ENCODE assay signal across 8 cellular contexts in the genomic region with DNA sequence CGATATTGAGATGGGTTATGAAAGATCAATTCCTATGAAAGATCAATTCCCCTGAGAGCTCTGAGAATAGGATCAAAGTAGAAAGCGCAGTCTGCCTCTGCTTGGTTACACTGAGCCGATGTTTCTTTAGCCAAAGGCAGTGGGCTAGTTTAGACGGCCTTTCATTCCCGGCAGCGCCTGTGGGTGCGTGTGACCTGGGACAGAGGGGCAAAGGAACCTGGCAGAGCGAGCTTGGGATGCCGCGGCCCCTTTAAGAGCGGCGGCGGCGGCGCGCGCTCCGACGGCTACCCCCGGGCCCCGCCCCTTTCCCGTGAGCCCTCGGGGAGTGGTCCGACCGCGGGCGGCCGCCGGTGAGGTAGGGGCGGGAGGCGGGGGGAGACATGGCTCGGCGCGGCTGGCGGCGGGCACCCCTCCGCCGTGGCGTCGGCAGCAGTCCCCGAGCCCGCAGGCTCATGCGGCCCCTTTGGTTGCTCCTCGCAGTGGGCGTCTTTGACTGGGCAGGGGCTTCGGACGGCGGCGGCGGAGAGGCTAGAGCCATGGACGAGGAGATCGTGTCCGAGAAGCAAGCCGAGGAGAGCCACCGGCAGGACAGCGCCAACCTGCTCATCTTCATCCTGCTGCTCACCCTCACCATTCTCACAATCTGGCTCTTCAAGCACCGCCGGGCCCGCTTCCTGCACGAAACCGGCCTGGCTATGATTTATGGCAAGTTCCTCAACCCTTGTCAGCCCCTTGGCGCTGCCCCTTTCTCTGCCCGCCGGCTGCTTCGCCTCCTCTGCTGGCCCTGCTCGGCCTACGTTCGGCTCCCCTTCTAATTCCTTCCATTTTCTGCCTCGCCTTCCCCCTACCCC. TPM values are rescaled to one million over a fixed set of nuclear protein-coding genes. Genes with fewer than 3 reads are reported as not detected.
DNase-seq lines count a peak whose midpoint lies in the region; ATAC-seq and TF ChIP-seq lines count a peak whose summit lies in the region.

A gene (plus strand): TSS at position 313 of the 851 bp plus-strand sequence. CDS start 224 bp downstream, at position 537.

- peaks cover 45% of the 10 kb centered on the region for H3K79me2 ChIP-seq in neural progenitor cell (ENCODE audit: low read depth)

- peak within 1 kb of the TSS; percentile 75 for H3K4me2 ChIP-seq in neural progenitor cell

- no peaks in the 10 kb centered on the region for H3K27me3 ChIP-seq in neural progenitor cell

- H3K9me3 Mint-ChIP-seq in neural progenitor cell: peaks cover 10% of the 10 kb centered on the region

- H3K27me3 Mint-ChIP-seq in neural progenitor cell (ENCODE audit: insufficient read depth, low read depth): peaks cover 3% of the 10 kb centered on the region

- H3K4me3 Mint-ChIP-seq in neural progenitor cell: peak within 1 kb of the TSS; percentile 92

- DNase-seq in DMS53 treated with DMSO at 0.1 percent for 48 hours (lab: John Stamatoyannopoulos, UW; ENCODE audit: unreplicated experiment): peak; percentile 67
- DNase-seq in RPMI7951 (ENCODE audit: low read depth): peak; percentile 60
- peak; percentile 64 for DNase-seq in activated gamma-delta T cell (lab: John Stamatoyannopoulos, UW)
- peak; percentile 27 for DNase-seq in foreskin melanocyte
- peak; percentile 89 for DNase-seq in neural progenitor cell (ENCODE audit: low spot score)

- TF ChIP-seq CTCF in neural progenitor cell (IDR thresholded peaks at IDR 0.05) (no peak), subcutaneous adipose tissue (IDR thresholded peaks at IDR 0.05; ENCODE audit: low read depth) (no peak)

- no peaks in the 10 kb centered on the region for H3K4me1 ChIP-seq in neural progenitor cell

- TF ChIP-seq RAD21 in Ishikawa (IDR thresholded peaks at IDR 0.05; ENCODE audit: low read depth): no peak

- H3K27ac ChIP-seq in neural progenitor cell: no peak within 1 kb of the TSS

- H3K9ac ChIP-seq in neural progenitor cell: no peak within 1 kb of the TSS

- H3K4me3 ChIP-seq in neural progenitor cell: peak within 1 kb of the TSS; percentile 66

- no peaks in the 10 kb centered on the region for H3K9me3 ChIP-seq in neural progenitor cell (ENCODE audit: low read depth)

- no peak within 1 kb of the TSS for H3K27ac Mint-ChIP-seq in neural progenitor cell

- H3K4me1 Mint-ChIP-seq in neural progenitor cell: peaks cover 11% of the 10 kb centered on the region

- H3K36me3 Mint-ChIP-seq in neural progenitor cell: no peaks in the 10 kb centered on the region

- ATAC-seq in GM21526 (IDR thresholded peaks at IDR 0.05; ENCODE audit: low FRiP score, unreplicated experiment): peak; percentile 93

- peak within 1 kb of the TSS; percentile 57 for H2AFZ ChIP-seq in neural progenitor cell (replicated peaks)

- H4K20me1 ChIP-seq in neural progenitor cell (ENCODE audit: low read depth): no peaks in the 10 kb centered on the region

- H3K36me3 ChIP-seq in neural progenitor cell: no peaks in the 10 kb centered on the region

- TF ChIP-seq EP300 in Ishikawa (IDR thresholded peaks at IDR 0.05; ENCODE audit: borderline replicate concordance): no peak

- no peaks in the 10 kb centered on the region for H3F3A ChIP-seq in neural progenitor cell (ENCODE audit: low read depth)

TF ChIP-seq in Ishikawa, 13 proteins besides CTCF, POLR2A, EP300 and RAD21:
- TF ChIP-seq ZBTB7A (IDR thresholded peaks at IDR 0.05; ENCODE audit: low read depth) (0 out of 2 replicates have a peak, but pooled peaks have one; percentile 38), NFIC (IDR thresholded peaks at IDR 0.05) (no peak), TAF1 (IDR thresholded peaks at IDR 0.05; ENCODE audit: low read depth) (peak; percentile 52; the same call in 1 of the 2 replicates), CEBPB (IDR thresholded peaks at IDR 0.05) (no peak)
- TF ChIP-seq, protein P1, sequence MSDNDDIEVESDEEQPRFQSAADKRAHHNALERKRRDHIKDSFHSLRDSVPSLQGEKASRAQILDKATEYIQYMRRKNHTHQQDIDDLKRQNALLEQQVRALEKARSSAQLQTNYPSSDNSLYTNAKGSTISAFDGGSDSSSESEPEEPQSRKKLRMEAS (IDR thresholded peaks at IDR 0.05): 0 out of 2 replicates have a peak, but pooled peaks have one; percentile 35

RNA-seq across cellular contexts. Expression of the gene that starts here (rescaled TPM):
- 12.4 and 12.7 TPM in 2 replicates for total RNA-seq in RPMI7951 (2014; rRNA removed; shearing (Covaris generic))
- total RNA-seq in neural progenitor cell (ENCODE audit: low replicate concordance) (23.5 and 24.2 TPM in 2 replicates), subcutaneous adipose tissue (10 to 100 TPM; 17.1 to 24.0 (median 18.6) TPM)

Comparison
In these comparisons a context has a peak if more than half of its experiments do, and no peak if none do; other contexts are left out.
1. DNase-seq: peak in every context shown above with its lines; median percentile 89 in neural progenitor cell; 67 in DMS53 treated with DMSO at 0.1 percent for 48 hours; 64 in activated gamma-delta T cell; 60 in RPMI7951; 27 in foreskin melanocyte.